12 cellular contexts compared by ENCODE assay signal in the genomic region with DNA sequence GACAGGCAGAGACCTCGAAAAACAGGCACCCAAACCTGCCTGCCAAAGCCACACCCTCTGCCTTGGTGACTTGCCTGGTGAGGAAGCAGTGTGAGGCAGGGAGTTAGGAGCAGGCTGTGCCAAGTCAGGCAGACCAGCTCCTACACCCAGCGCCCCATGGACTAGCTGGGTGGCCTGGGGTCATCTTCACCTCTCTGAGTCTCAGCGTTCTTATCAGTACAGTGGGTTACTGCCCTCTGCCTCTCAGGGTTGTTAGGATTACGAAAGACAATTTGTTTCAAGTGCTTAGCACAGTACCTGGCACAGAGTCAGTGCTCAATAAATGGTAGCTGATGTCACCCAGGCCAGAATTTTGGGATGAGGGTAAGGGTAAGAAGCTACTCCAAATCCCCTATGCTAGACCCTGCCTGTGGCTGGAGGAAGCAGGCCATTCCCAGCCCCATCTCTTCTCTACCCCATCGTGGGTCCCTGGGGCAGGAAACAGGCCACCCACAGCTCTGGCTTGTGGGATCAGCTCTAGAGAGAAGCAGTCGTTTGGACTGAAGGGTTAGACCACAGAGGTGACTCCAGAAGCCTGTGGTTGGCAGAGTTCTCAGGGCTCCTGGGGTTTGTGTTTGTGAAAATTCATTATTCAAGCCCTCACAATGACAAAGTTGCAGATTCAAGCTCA. TPM values are rescaled to one million over a fixed set of nuclear protein-coding genes. Genes with fewer than 3 reads are reported as not detected.
DNase-seq lines count a peak whose midpoint lies in the region; ATAC-seq lines count a peak whose summit lies in the region.
"Had no signal": no experiment of that assay in that cellular context is flagged by ENCODE, and none has a peak within 500 bp of the region (broad histone marks: within the 10 kb centered on the region; RNA-seq: fewer than 3 reads in every experiment).

No MANE protein-coding gene starts in this region.

- peaks cover 26% of the 10 kb centered on the region for H3K4me1 ChIP-seq in BLaER1

- DNase-seq in myocyte (ENCODE audit: low read depth): peak; percentile 52
- DNase-seq in foreskin melanocyte: no peak
- DNase-seq: BE2C, NCI-H510A treated with DMSO at 0.1 percent for 48 hours had no signal

- no peaks in the 10 kb centered on the region for H4K20me1 ChIP-seq in BLaER1

- H3K9ac ChIP-seq in BLaER1: peak overlapping the region; percentile 45; the same call in 1 of the 2 replicates
- H3K9ac ChIP-seq: KMS-11 had no signal

- no peaks in the 10 kb centered on the region for H3K27me3 ChIP-seq in BLaER1
- H3K27me3 ChIP-seq: BE2C had no signal

- H3K4me3 ChIP-seq in BLaER1: no peak overlapping the region

- ATAC-seq in esophagus mucosa: peak; percentile 84
- ATAC-seq in activated CD4-positive, CD25-positive, alpha-beta regulatory T cell treated with anti-CD3 and anti-CD28 coated beads, Interleukin-2, amount 50 U/mL, for 24 hours: no peak
- ATAC-seq in HG02798 (IDR thresholded peaks at IDR 0.05; ENCODE audit: poor library complexity, unreplicated experiment): no peak
- no peak for ATAC-seq in HG03521 (IDR thresholded peaks at IDR 0.05; ENCODE audit: unreplicated experiment)

- H3K9me3 ChIP-seq in BLaER1 (no peaks in the 10 kb centered on the region), KOPT-K1 (ENCODE audit: insufficient read depth, low read length, poor library complexity, severe bottlenecking) (no peaks in the 10 kb centered on the region)
- H3K9me3 ChIP-seq: BE2C had no signal

- H3K27ac ChIP-seq in BLaER1 (peak overlapping the region; percentile 58; the same call in 1 of the 2 replicates), KOPT-K1 (ENCODE audit: low read depth, low read length, poor library complexity, severe bottlenecking) (peak overlapping the region; percentile 40)
- H3K27ac ChIP-seq: KMS-11 had no signal

- H3K36me3 ChIP-seq in BLaER1 (no peaks in the 10 kb centered on the region), KOPT-K1 (ENCODE audit: insufficient read depth, low read length) (no peaks in the 10 kb centered on the region)
- H3K36me3 ChIP-seq: BE2C had no signal

- peak overlapping the region; percentile 70 for H3K4me2 ChIP-seq in BLaER1
- H3K4me2 ChIP-seq: KMS-11 had no signal

RNA-seq across cellular contexts. Expression of a gene that starts 10.1 kb away (rescaled TPM):
- total RNA-seq in esophagus mucosa: not detected
- 0.26 TPM in 1 of 2 replicates, not detected in the other for total RNA-seq in myocyte
- not detected for polyA plus RNA-seq in myocyte (2012)

RNA-seq across cellular contexts. Expression of a gene that starts 12.5 kb away (rescaled TPM):
- 1.5 TPM for total RNA-seq in esophagus mucosa
- total RNA-seq in myocyte: 0.94 TPM in 1 of 2 replicates, not detected in the other
- 0.05 TPM for polyA plus RNA-seq in myocyte (2012)
- total RNA-seq: SK-MEL-5 had no signal

RNA-seq across cellular contexts. Expression of a gene that starts 21.2 kb away (rescaled TPM):
- total RNA-seq in esophagus mucosa (not detected), myocyte (0.13 TPM in 1 of 2 replicates, not detected in the other)
- polyA plus RNA-seq in myocyte (2012): 0.03 TPM
- total RNA-seq: SK-MEL-5 had no signal

RNA-seq across cellular contexts. Expression of a gene that starts 25.9 kb away (rescaled TPM):
- 9.8 TPM for total RNA-seq in esophagus mucosa
- total RNA-seq in myocyte: 24.8 and 30.2 TPM in 2 replicates
- 9.9 TPM for polyA plus RNA-seq in myocyte (2012)

RNA-seq across cellular contexts. Expression of a gene that starts 59.7 kb away (rescaled TPM):
- total RNA-seq in esophagus mucosa (1.8 TPM), myocyte (0.88 and 1.6 TPM in 2 replicates)
- 1.6 TPM for polyA plus RNA-seq in myocyte (2012)
